Comparison of ENCODE assay signal across 9 cellular contexts in genomic region chr5:14309199-14309598, GRCh38.
"Had no signal": no experiment of that assay in that cellular context is flagged by ENCODE, and none has a peak within 500 bp of the region (broad histone marks: within the 10 kb centered on the region; RNA-seq: fewer than 3 reads in every experiment).

No MANE protein-coding gene starts in this region.

- FAIRE-seq: HepG2 had no signal

- H3K4me1 ChIP-seq: HAP-1 had no signal

- H3K27ac ChIP-seq: GM23248, HL-60 had no signal

- H3K27ac Mint-ChIP-seq: IgD-negative memory B cell had no signal

- H3K9me3 ChIP-seq: HAP-1 had no signal

- H3K4me3 Mint-ChIP-seq: IgD-negative memory B cell had no signal

- H3K9me3 Mint-ChIP-seq: IgD-negative memory B cell had no signal

- ATAC-seq: HCT116, HepG2 had no signal

- DNase-seq: GM23248, GOT3, H7, KG1 had no signal

- H3K27me3 Mint-ChIP-seq: IgD-negative memory B cell had no signal

- H3K9ac ChIP-seq: GM23248 had no signal

- H3K36me3 ChIP-seq: HAP-1 had no signal

- H2AFZ ChIP-seq: GM23248 had no signal

- H3K4me3 ChIP-seq: GM23248, HAP-1 had no signal
